Comparison of ENCODE assay signal across 1 cellular context in genomic region chr19:19679176-19680073, GRCh38.
TF ChIP-seq lines count a peak whose summit lies in the region.

No MANE protein-coding gene starts in this region.

TF ChIP-seq in liver, 16 proteins besides CTCF, POLR2A, EP300 and RAD21:
- TF ChIP-seq, protein P1, sequence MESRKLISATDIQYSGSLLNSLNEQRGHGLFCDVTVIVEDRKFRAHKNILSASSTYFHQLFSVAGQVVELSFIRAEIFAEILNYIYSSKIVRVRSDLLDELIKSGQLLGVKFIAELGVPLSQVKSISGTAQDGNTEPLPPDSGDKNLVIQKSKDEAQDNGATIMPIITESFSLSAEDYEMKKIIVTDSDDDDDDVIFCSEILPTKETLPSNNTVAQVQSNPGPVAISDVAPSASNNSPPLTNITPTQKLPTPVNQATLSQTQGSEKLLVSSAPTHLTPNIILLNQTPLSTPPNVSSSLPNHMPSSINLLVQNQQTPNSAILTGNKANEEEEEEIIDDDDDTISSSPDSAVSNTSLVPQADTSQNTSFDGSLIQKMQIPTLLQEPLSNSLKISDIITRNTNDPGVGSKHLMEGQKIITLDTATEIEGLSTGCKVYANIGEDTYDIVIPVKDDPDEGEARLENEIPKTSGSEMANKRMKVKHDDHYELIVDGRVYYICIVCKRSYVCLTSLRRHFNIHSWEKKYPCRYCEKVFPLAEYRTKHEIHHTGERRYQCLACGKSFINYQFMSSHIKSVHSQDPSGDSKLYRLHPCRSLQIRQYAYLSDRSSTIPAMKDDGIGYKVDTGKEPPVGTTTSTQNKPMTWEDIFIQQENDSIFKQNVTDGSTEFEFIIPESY (IDR thresholded peaks at IDR 0.05), result no peak
- TF ChIP-seq JUND (IDR thresholded peaks at IDR 0.05) (no peak), HNF4G (IDR thresholded peaks at IDR 0.05) (no peak), HNF4A (conservative IDR thresholded peaks at IDR 0.05) (no peak), YY1 (IDR thresholded peaks at IDR 0.05) (no peak), FOXA1 (IDR thresholded peaks at IDR 0.05) (no peak), FOXA2 (IDR thresholded peaks at IDR 0.05) (no peak), NR2F2 (IDR thresholded peaks at IDR 0.05) (no peak), ATF3 (IDR thresholded peaks at IDR 0.05) (no peak), SP1 (IDR thresholded peaks at IDR 0.05) (no peak), RXRA (IDR thresholded peaks at IDR 0.05) (no peak), GABPA (IDR thresholded peaks at IDR 0.05 in 1 of 2, conservative IDR thresholded peaks at IDR 0.05 in 1 of 2) (no peak), EGR1 (IDR thresholded peaks at IDR 0.05; ENCODE audit: low read depth in 2 of 2) (no peak), TAF1 (conservative IDR thresholded peaks at IDR 0.05) (no peak)
- TF ChIP-seq, protein P2, sequence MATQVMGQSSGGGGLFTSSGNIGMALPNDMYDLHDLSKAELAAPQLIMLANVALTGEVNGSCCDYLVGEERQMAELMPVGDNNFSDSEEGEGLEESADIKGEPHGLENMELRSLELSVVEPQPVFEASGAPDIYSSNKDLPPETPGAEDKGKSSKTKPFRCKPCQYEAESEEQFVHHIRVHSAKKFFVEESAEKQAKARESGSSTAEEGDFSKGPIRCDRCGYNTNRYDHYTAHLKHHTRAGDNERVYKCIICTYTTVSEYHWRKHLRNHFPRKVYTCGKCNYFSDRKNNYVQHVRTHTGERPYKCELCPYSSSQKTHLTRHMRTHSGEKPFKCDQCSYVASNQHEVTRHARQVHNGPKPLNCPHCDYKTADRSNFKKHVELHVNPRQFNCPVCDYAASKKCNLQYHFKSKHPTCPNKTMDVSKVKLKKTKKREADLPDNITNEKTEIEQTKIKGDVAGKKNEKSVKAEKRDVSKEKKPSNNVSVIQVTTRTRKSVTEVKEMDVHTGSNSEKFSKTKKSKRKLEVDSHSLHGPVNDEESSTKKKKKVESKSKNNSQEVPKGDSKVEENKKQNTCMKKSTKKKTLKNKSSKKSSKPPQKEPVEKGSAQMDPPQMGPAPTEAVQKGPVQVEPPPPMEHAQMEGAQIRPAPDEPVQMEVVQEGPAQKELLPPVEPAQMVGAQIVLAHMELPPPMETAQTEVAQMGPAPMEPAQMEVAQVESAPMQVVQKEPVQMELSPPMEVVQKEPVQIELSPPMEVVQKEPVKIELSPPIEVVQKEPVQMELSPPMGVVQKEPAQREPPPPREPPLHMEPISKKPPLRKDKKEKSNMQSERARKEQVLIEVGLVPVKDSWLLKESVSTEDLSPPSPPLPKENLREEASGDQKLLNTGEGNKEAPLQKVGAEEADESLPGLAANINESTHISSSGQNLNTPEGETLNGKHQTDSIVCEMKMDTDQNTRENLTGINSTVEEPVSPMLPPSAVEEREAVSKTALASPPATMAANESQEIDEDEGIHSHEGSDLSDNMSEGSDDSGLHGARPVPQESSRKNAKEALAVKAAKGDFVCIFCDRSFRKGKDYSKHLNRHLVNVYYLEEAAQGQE (IDR thresholded peaks at IDR 0.05), result no peak
- TF ChIP-seq, protein P3, sequence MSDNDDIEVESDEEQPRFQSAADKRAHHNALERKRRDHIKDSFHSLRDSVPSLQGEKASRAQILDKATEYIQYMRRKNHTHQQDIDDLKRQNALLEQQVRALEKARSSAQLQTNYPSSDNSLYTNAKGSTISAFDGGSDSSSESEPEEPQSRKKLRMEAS (IDR thresholded peaks at IDR 0.05), result no peak
